29 cellular contexts compared by ENCODE assay signal in genomic region chr2:22253171-22253570, GRCh38.
"Had no signal": no experiment of that assay in that cellular context is flagged by ENCODE, and none has a peak within 500 bp of the region (broad histone marks: within the 10 kb centered on the region; RNA-seq: fewer than 3 reads in every experiment).

No MANE protein-coding gene starts in this region.

- H3K4me3 Mint-ChIP-seq: activated B cell treated with CpG ODN at 0.5 μM for 24 hours; activated CD4-positive, alpha-beta T cell treated with anti-CD3 and anti-CD28 coated beads, Interleukin-2, amount 10 ng/mL, durations not matched to agents 24 days and 14 days; activated CD8-positive, alpha-beta memory T cell treated with anti-CD3 and anti-CD28 coated beads, Interleukin-2, amount 10 ng/mL, durations not matched to agents 7 days and 5 days; activated naive CD8-positive, alpha-beta T cell treated with anti-CD3 and anti-CD28 coated beads, Interleukin-2, amount 50 U/mL, for 24 hours; activated T-cell treated with anti-CD3 and anti-CD28 coated beads, Interleukin-2, amount 50 U/mL, for 24 hours; activated T-helper 1 cell treated with anti-CD3 and anti-CD28 coated beads, Interleukin-12 subunit alpha, Interleukin-12 subunit beta, Interleukin-2, Interleukin-4 antibody, amounts not matched to agents 30 ng/mL and 10 ng/mL and 1 ng/mL, durations not matched to agents 14 hours and 24 hours and 36 hours; T-helper 17 cell had no signal

- ATAC-seq: activated CD8-positive, alpha-beta memory T cell treated with anti-CD3 and anti-CD28 coated beads, Interleukin-2, amount 10 ng/mL, durations not matched to agents 7 days and 5 days; activated naive CD4-positive, alpha-beta T cell treated with anti-CD3 and anti-CD28 coated beads, Interleukin-2, amount 50 U/mL, for 72 hours; activated naive CD8-positive, alpha-beta T cell treated with anti-CD3 and anti-CD28 coated beads, Interleukin-2, amount 50 U/mL, for 24 hours; PC-3; T-helper 17 cell had no signal

- H3K27me3 ChIP-seq: brain microvascular endothelial cell, cardiac muscle cell had no signal

- DNase-seq: activated B cell treated with CpG ODN at 0.5 μM for 24 hours; activated CD4-positive, alpha-beta T cell treated with anti-CD3 and anti-CD28 coated beads for 1 hour; activated CD4-positive, alpha-beta T cell treated with anti-CD3 and anti-CD28 coated beads, Interleukin-2, amount 10 ng/mL, durations not matched to agents 24 days and 14 days; activated CD4-positive, alpha-beta T cell treated with anti-CD3 and anti-CD28 coated beads, Interleukin-2, amount 50 U/mL, for 48 hours; activated CD8-positive, alpha-beta memory T cell treated with anti-CD3 and anti-CD28 coated beads, Interleukin-2, amount 10 ng/mL, durations not matched to agents 7 days and 5 days; activated effector memory CD4-positive, alpha-beta T cell treated with anti-CD3 and anti-CD28 coated beads, Interleukin-2, amount 50 U/mL, for 16 hours; activated naive CD4-positive, alpha-beta T cell treated with Interleukin-2 at 50 U/mL for 16 hours; activated naive CD8-positive, alpha-beta T cell treated with anti-CD3 and anti-CD28 coated beads, Interleukin-2, amount 50 U/mL, for 24 hours; activated T-cell treated with anti-CD3 and anti-CD28 coated beads, Interleukin-2, amount 50 U/mL, for 24 hours; amniotic stem cell; brain microvascular endothelial cell; cerebellar nuclear complex; Karpas-422; MM.1S; NCI-H1105 treated with DMSO at 0.1 percent for 48 hours; NCI-H1436 treated with DMSO at 0.1 percent for 48 hours; NCI-H187; NCI-H2081; NCI-H2227 treated with DMSO at 0.1 percent for 48 hours; NCI-H510A; NCI-H526 treated with DMSO at 0.1 percent for 48 hours; NCI-H82; PC-3; SHP77; T-helper 17 cell; T-helper 9 cell had no signal

- H3K36me3 Mint-ChIP-seq: activated CD8-positive, alpha-beta memory T cell treated with anti-CD3 and anti-CD28 coated beads, Interleukin-2, amount 10 ng/mL, durations not matched to agents 7 days and 5 days had no signal

- H3K27ac Mint-ChIP-seq: activated B cell treated with CpG ODN at 0.5 μM for 24 hours; activated CD4-positive, alpha-beta T cell treated with anti-CD3 and anti-CD28 coated beads, Interleukin-2, amount 10 ng/mL, durations not matched to agents 24 days and 14 days; activated CD8-positive, alpha-beta memory T cell treated with anti-CD3 and anti-CD28 coated beads, Interleukin-2, amount 10 ng/mL, durations not matched to agents 7 days and 5 days; activated naive CD4-positive, alpha-beta T cell treated with anti-CD3 and anti-CD28 coated beads, Interleukin-2, amount 50 U/mL, for 72 hours; activated naive CD8-positive, alpha-beta T cell treated with anti-CD3 and anti-CD28 coated beads, Interleukin-2, amount 50 U/mL, for 24 hours; activated T-cell treated with anti-CD3 and anti-CD28 coated beads, Interleukin-2, amount 50 U/mL, for 24 hours; activated T-helper 1 cell treated with anti-CD3 and anti-CD28 coated beads, Interleukin-12 subunit alpha, Interleukin-12 subunit beta, Interleukin-2, Interleukin-4 antibody, amounts not matched to agents 30 ng/mL and 10 ng/mL and 1 ng/mL, durations not matched to agents 14 hours and 24 hours and 36 hours; T-helper 17 cell had no signal

- H3K36me3 ChIP-seq: brain microvascular endothelial cell, cardiac muscle cell had no signal

- H3K4me1 Mint-ChIP-seq: activated B cell treated with CpG ODN at 0.5 μM for 24 hours; activated CD4-positive, alpha-beta T cell treated with anti-CD3 and anti-CD28 coated beads, Interleukin-2, amount 10 ng/mL, durations not matched to agents 24 days and 14 days; activated CD8-positive, alpha-beta memory T cell treated with anti-CD3 and anti-CD28 coated beads, Interleukin-2, amount 10 ng/mL, durations not matched to agents 7 days and 5 days; activated naive CD8-positive, alpha-beta T cell treated with anti-CD3 and anti-CD28 coated beads, Interleukin-2, amount 50 U/mL, for 24 hours; T-helper 17 cell had no signal

- H3K4me3 ChIP-seq: cardiac muscle cell had no signal

- H3K27ac ChIP-seq: brain microvascular endothelial cell, cardiac muscle cell had no signal

- H3K27me3 Mint-ChIP-seq: activated B cell treated with CpG ODN at 0.5 μM for 24 hours; activated CD4-positive, alpha-beta T cell treated with anti-CD3 and anti-CD28 coated beads, Interleukin-2, amount 10 ng/mL, durations not matched to agents 24 days and 14 days; activated CD8-positive, alpha-beta memory T cell treated with anti-CD3 and anti-CD28 coated beads, Interleukin-2, amount 10 ng/mL, durations not matched to agents 7 days and 5 days; activated naive CD8-positive, alpha-beta T cell treated with anti-CD3 and anti-CD28 coated beads, Interleukin-2, amount 50 U/mL, for 24 hours; activated T-cell treated with anti-CD3 and anti-CD28 coated beads, Interleukin-2, amount 50 U/mL, for 24 hours; T-helper 17 cell had no signal
